In genomic region chr17:12137859-12138258, GRCh38 we compare ENCODE assay signal across 8 cellular contexts.
"Had no signal": no experiment of that assay in that cellular context is flagged by ENCODE, and none has a peak within 500 bp of the region (broad histone marks: within the 10 kb centered on the region; RNA-seq: fewer than 3 reads in every experiment).

No MANE protein-coding gene starts in this region.

- DNase-seq: GOT3, H7, IMR-90, KG1 had no signal

- H3K4me1 ChIP-seq: HAP-1 had no signal

- H3K27ac ChIP-seq: HL-60 had no signal

- H3K9me3 ChIP-seq: HAP-1 had no signal

- H3K4me3 ChIP-seq: HAP-1, K562 had no signal

- ATAC-seq: HCT116, K562 had no signal

- FAIRE-seq: K562 had no signal
